ENCODE assay signal across 9 cellular contexts in genomic region chr15:89654311-89654761, GRCh38. TPM values are rescaled to one million over a fixed set of nuclear protein-coding genes. Genes with fewer than 3 reads are reported as not detected.
DNase-seq lines count a peak whose midpoint lies in the region; ATAC-seq and TF ChIP-seq lines count a peak whose summit lies in the region.
"Had no signal": no experiment of that assay in that cellular context is flagged by ENCODE, and none has a peak within 500 bp of the region (broad histone marks: within the 10 kb centered on the region; RNA-seq: fewer than 3 reads in every experiment).

No MANE protein-coding gene starts in this region.

- peak; percentile 13 for DNase-seq in AG09309 (ENCODE audit: low read depth)
- peak; percentile 13 for DNase-seq in LHCN-M2 (ENCODE audit: low read depth)
- DNase-seq in coronary artery (ENCODE audit: low spot score): no peak
- DNase-seq in naive thymus-derived CD8-positive, alpha-beta T cell: no peak
- DNase-seq in inferior parietal cortex (ENCODE audit: extremely low spot score): no peak
- DNase-seq in NAMALWA (ENCODE audit: low spot score): no peak
- no peak for DNase-seq in posterior vena cava (ENCODE audit: low spot score)

- intact Hi-C loops in posterior vena cava (cut with DNase I): no loop called here

- peaks cover 18 to 52% (median 30%) of the 10 kb centered on the region in 5 donors for H3K27me3 Mint-ChIP-seq in naive thymus-derived CD8-positive, alpha-beta T cell

- no peak for TF ChIP-seq CTCF in AG09309 (IDR thresholded peaks at IDR 0.05; ENCODE audit: control insufficient read depth, insufficient read depth, low read depth, low read length, missing control alignments)
- no peak for TF ChIP-seq CTCF in coronary artery (IDR thresholded peaks at IDR 0.05)

- no peaks in the 10 kb centered on the region for H3K36me3 Mint-ChIP-seq in naive thymus-derived CD8-positive, alpha-beta T cell

- peak overlapping the region; percentile 73 for H3K4me3 ChIP-seq in AG09309 (ENCODE audit: control insufficient read depth, low read depth, low read length)
- H3K4me3 ChIP-seq in coronary artery: peak overlapping the region; percentile 77

- H3K4me3 Mint-ChIP-seq in naive thymus-derived CD8-positive, alpha-beta T cell: peak overlapping the region; percentile 35 to 84 (median 72)

- peak overlapping the region; percentile 60 to 70 for H3K27ac ChIP-seq in coronary artery

- POLR2A ChIA-PET in naive thymus-derived CD8-positive, alpha-beta T cell (lab: Charles Lee): no interaction called here

- peaks cover 7 to 17% (median 15%) of the 10 kb centered on the region in 4 donors for H3K4me1 Mint-ChIP-seq in naive thymus-derived CD8-positive, alpha-beta T cell

- no peak for ATAC-seq in naive thymus-derived CD8-positive, alpha-beta T cell
- ATAC-seq in HG03469 (IDR thresholded peaks at IDR 0.05; ENCODE audit: unreplicated experiment): no peak

- H3K9me3 Mint-ChIP-seq in naive thymus-derived CD8-positive, alpha-beta T cell: no peaks in the 10 kb centered on the region

- H3K27ac Mint-ChIP-seq in naive thymus-derived CD8-positive, alpha-beta T cell: peak overlapping the region in 2 of 10 donors; percentile 31 to 62

RNA-seq across cellular contexts. Expression of gene KIF7, which starts 0.9 kb away (rescaled TPM):
- total RNA-seq in LHCN-M2 (2014; rRNA removed) (11.1 and 14.1 TPM in 2 replicates), posterior vena cava (10 to 100 TPM; 13.0 to 15.3 TPM)
- polyA plus RNA-seq in LHCN-M2 (2012): 8.0 TPM
- under 1 TPM in 1 of 2 experiments, not detected in 1; 0.10 TPM for total RNA-seq in naive thymus-derived CD8-positive, alpha-beta T cell
- polyA plus RNA-seq in naive thymus-derived CD8-positive, alpha-beta T cell: under 1 TPM in 1 of 3 donors, not detected in 2; 0.17 TPM

RNA-seq across cellular contexts. Expression of gene PLIN1, which starts 24.8 kb away (rescaled TPM):
- total RNA-seq in LHCN-M2 (2014; rRNA removed) (0.06 TPM in 1 of 2 replicates, not detected in the other), posterior vena cava (1 to 10 TPM; 3.8 to 4.6 TPM)
- polyA plus RNA-seq in LHCN-M2 (2012): 0.04 TPM
- 1 to 10 TPM in 1 of 2 experiments, under 1 TPM in 1; 0.96 to 2.2 TPM for total RNA-seq in naive thymus-derived CD8-positive, alpha-beta T cell
- not detected for polyA plus RNA-seq in naive thymus-derived CD8-positive, alpha-beta T cell
- total RNA-seq: T-helper 2 cell treated with Interferon-gamma antibody and Interleukin-4, amounts not matched to agents 100 ng/mL and 5 ng/mL, for 36 hours had no signal

RNA-seq across cellular contexts. Expression of gene PEX11A, which starts 36.2 kb away (rescaled TPM):
- 3.5 and 6.0 TPM in 2 replicates for total RNA-seq in LHCN-M2 (2014; rRNA removed)
- polyA plus RNA-seq in LHCN-M2 (2012): 3.6 TPM
- 1 to 10 TPM; 3.5 to 3.8 TPM for total RNA-seq in naive thymus-derived CD8-positive, alpha-beta T cell
- 1 to 10 TPM; 2.3 to 2.7 (median 2.5) TPM for polyA plus RNA-seq in naive thymus-derived CD8-positive, alpha-beta T cell
- total RNA-seq in posterior vena cava: 1 to 10 TPM; 4.9 to 7.1 TPM

RNA-seq across cellular contexts. Expression of gene WDR93, which starts 36.3 kb away (rescaled TPM):
- total RNA-seq in LHCN-M2 (2014; rRNA removed) (not detected in 2 replicates), posterior vena cava (not detected)
- polyA plus RNA-seq in LHCN-M2 (2012): 0.04 TPM
- total RNA-seq in naive thymus-derived CD8-positive, alpha-beta T cell: under 1 TPM in 1 of 2 experiments, not detected in 1; 0.19 TPM
- under 1 TPM in 1 of 3 donors, not detected in 2; 0.33 TPM for polyA plus RNA-seq in naive thymus-derived CD8-positive, alpha-beta T cell
- total RNA-seq: T-helper 2 cell treated with Interferon-gamma antibody and Interleukin-4, amounts not matched to agents 100 ng/mL and 5 ng/mL, for 36 hours had no signal

Comparison
In these comparisons a context has a peak if more than half of its experiments do, and no peak if none do; other contexts are left out.
1. DNase-seq: peak in AG09309 (single experiment) and LHCN-M2 (single experiment); none in coronary artery (single experiment), naive thymus-derived CD8-positive, alpha-beta T cell (0 of 10), inferior parietal cortex (single experiment), NAMALWA (single experiment) and posterior vena cava (single experiment).
2. RNA of gene KIF7, which starts 0.9 kb away (total RNA-seq): 13.0 to 15.3 TPM in posterior vena cava and 11.1 to 14.1 TPM in LHCN-M2; 0.10 TPM in naive thymus-derived CD8-positive, alpha-beta T cell; every median in the first group is over 10 times any median in the second.